ENCODE assay signal across 20 cellular contexts in the genomic region with DNA sequence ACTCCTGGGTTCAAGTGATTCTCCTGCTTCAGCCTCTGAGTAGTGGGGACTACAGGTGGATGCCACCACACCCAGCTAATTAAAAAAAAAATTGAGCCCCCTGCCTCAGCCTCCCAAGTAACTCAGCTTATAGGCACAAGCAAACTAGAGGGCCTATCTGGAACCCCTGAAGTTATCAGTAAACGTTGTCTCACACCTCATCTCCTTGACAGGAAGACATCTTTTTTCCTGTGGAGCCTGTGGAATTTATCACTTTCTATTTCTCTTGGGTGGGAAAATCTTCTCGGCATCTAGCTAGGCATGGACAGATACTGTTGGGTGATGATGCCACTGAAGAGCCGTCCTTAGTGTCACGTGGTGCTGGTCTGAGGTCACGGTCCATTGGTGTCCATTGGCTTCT.
DNase-seq lines count a peak whose midpoint lies in the region; ATAC-seq, FAIRE-seq and TF ChIP-seq lines count a peak whose summit lies in the region.
"Had no signal": no experiment of that assay in that cellular context is flagged by ENCODE, and none has a peak within 500 bp of the region (broad histone marks: within the 10 kb centered on the region; RNA-seq: fewer than 3 reads in every experiment).

No MANE protein-coding gene starts in this region.

- no peaks in the 10 kb centered on the region for H3K27me3 Mint-ChIP-seq in HFFc6 (ENCODE audit: insufficient read depth)
- H3K27me3 Mint-ChIP-seq in effector memory CD8-positive, alpha-beta T cell = peaks cover 30 to 39% of the 10 kb centered on the region in 2 donors

- H3K4me2 ChIP-seq in HepG2 (ENCODE audit: low read depth, low read length) = no peak overlapping the region

- TF ChIP-seq CTCF in HepG2 (CRISPR knock-in tag; IDR thresholded peaks at IDR 0.05) = no peak
- TF ChIP-seq CTCF in right lobe of liver (IDR thresholded peaks at IDR 0.05) = no peak
- no peak for TF ChIP-seq CTCF in HFFc6 (IDR thresholded peaks at IDR 0.05)
- TF ChIP-seq CTCF in GM13976 (IDR thresholded peaks at IDR 0.05; ENCODE audit: borderline replicate concordance, control extremely low read depth, extremely low read depth, insufficient read depth, missing control alignments) = no peak

- POLR2A ChIA-PET in HepG2 (lab: Yijun Ruan, JAX) = no interaction called here

- TF ChIP-seq POLR2A in HepG2 (IDR thresholded peaks at IDR 0.05; ENCODE audit: insufficient read depth in 1 of 2, low read depth in 2 of 2, low read length in 2 of 2) (no peak), right lobe of liver (IDR thresholded peaks at IDR 0.05) (no peak)

- H3K27ac ChIP-seq in HepG2 (ENCODE audit: extremely low read length, insufficient read depth, low read length) (no peak overlapping the region), right lobe of liver (no peak overlapping the region), mesodermal cell (ENCODE audit: low read depth, low read length, severe bottlenecking) (peak overlapping the region; percentile 8)
- H3K27ac ChIP-seq: HL-60 had no signal

- H2AFZ ChIP-seq in HepG2 (ENCODE audit: low read length) = no peak overlapping the region

- intact Hi-C loops in HepG2 (cut with micrococcal nuclease; ENCODE audit: unreplicated experiment) (no loop called here), right lobe of liver (cut with DNase I) (no loop called here)

- H3K9ac ChIP-seq in HepG2 (ENCODE audit: insufficient read depth, low read depth, low read length) = no peak overlapping the region

- peak overlapping the region; percentile 89 for H3K27ac Mint-ChIP-seq in HFFc6
- no peak overlapping the region for H3K27ac Mint-ChIP-seq in effector memory CD8-positive, alpha-beta T cell
- H3K27ac Mint-ChIP-seq: CD4-positive, alpha-beta T cell; IgD-negative memory B cell had no signal

- no peak for TF ChIP-seq RAD21 in HepG2 (CRISPR knock-in tag; IDR thresholded peaks at IDR 0.05)

- no peak for ATAC-seq in HepG2
- ATAC-seq in right lobe of liver = no peak
- no peak for ATAC-seq in HG02840 (IDR thresholded peaks at IDR 0.05; ENCODE audit: low FRiP score, unreplicated experiment)
- no peak for ATAC-seq in effector memory CD8-positive, alpha-beta T cell (replicated peaks)

- no peak overlapping the region for H3K4me3 ChIP-seq in HepG2 (replicated peaks in 1 of 3; ENCODE audit: insufficient read depth in 1 of 3, low read depth in 2 of 3, low read length in 3 of 3)
- no peak overlapping the region for H3K4me3 ChIP-seq in right lobe of liver
- H3K4me3 ChIP-seq in mesodermal cell (ENCODE audit: extremely low read depth, insufficient read depth, low read length, poor library complexity, severe bottlenecking) = no peak overlapping the region

- no peak for DNase-seq in HepG2 (ENCODE audit: low spot score)
- no peak for DNase-seq in right lobe of liver
- DNase-seq in HFFc6 = no peak
- no peak for DNase-seq in effector memory CD8-positive, alpha-beta T cell
- DNase-seq in GM13976 (ENCODE audit: low spot score) = no peak
- DNase-seq: BE2C; C1 segment of cervical spinal cord; Caco-2; CD4-positive, alpha-beta T cell; DMS153; DMS79; GDM1; Karpas-422; KBM-7 had no signal

- H3K9me3 Mint-ChIP-seq in HFFc6 = 0 out of 2 replicates have a peak, but pooled peaks cover 3% of the 10 kb centered on the region
- H3K9me3 Mint-ChIP-seq in effector memory CD8-positive, alpha-beta T cell = no peaks in the 10 kb centered on the region
- H3K9me3 Mint-ChIP-seq: CD4-positive, alpha-beta T cell; IgD-negative memory B cell had no signal

- in situ Hi-C loops in HepG2 (cut with HindIII; ENCODE audit: extremely low pct_ligation_motif_present, low pct_unique_long_range_greater_than_20kb) (no loop called here), GM13976 (cut with MboI; ENCODE audit: low sequenced_read_pairs, unreplicated experiment) (no loop called here)

- TF ChIP-seq EP300 in HepG2 (IDR thresholded peaks at IDR 0.05; ENCODE audit: low read depth in 2 of 2, low read length in 2 of 2) (no peak), HepG2 (CRISPR knock-in tag; IDR thresholded peaks at IDR 0.05; ENCODE audit: borderline replicate concordance) (no peak)

- H3K4me1 ChIP-seq in HepG2 (ENCODE audit: insufficient read depth, low read length) = no peaks in the 10 kb centered on the region
- peaks cover 0 to 34% (median 9%) of the 10 kb centered on the region in 4 donors for H3K4me1 ChIP-seq in right lobe of liver
- H3K4me1 ChIP-seq in mesodermal cell (ENCODE audit: control insufficient read depth, insufficient read depth, low read length, poor library complexity, severe bottlenecking) = peaks cover 49% of the 10 kb centered on the region
- H3K4me1 ChIP-seq: Caco-2 had no signal

- H3K4me3 Mint-ChIP-seq in HFFc6 = peak overlapping the region; percentile 65
- H3K4me3 Mint-ChIP-seq in effector memory CD8-positive, alpha-beta T cell = no peak overlapping the region
- H3K4me3 Mint-ChIP-seq: CD4-positive, alpha-beta T cell; IgD-negative memory B cell had no signal

- peaks cover 90% of the 10 kb centered on the region for H3K4me1 Mint-ChIP-seq in HFFc6 (ENCODE audit: low read depth)
- no peaks in the 10 kb centered on the region for H3K4me1 Mint-ChIP-seq in effector memory CD8-positive, alpha-beta T cell (ENCODE audit: low read depth in 2 of 2)

- no peak for FAIRE-seq in HepG2 (lab: Jason Lieb, UNC)
- FAIRE-seq: GM19239, H54 had no signal

- H3K27me3 ChIP-seq in HepG2 (ENCODE audit: control insufficient read depth in 1 of 2, insufficient read depth in 2 of 2, low read length in 2 of 2) = peaks cover 0 to 3% of the 10 kb centered on the region in 2 experiments; a peak in 1 of 5 replicates
- no peaks in the 10 kb centered on the region for H3K27me3 ChIP-seq in right lobe of liver
- H3K27me3 ChIP-seq: BE2C had no signal

- no TSS peak for BruUV-seq in HepG2 (replicated peaks; lab: Mats Ljungman, UMichigan)

- H3K79me2 ChIP-seq in HepG2 (ENCODE audit: insufficient read depth, low read length) = no peaks in the 10 kb centered on the region

- no peaks in the 10 kb centered on the region for H3K9me3 ChIP-seq in HepG2 (ENCODE audit: low read length)
- H3K9me3 ChIP-seq in right lobe of liver = no peaks in the 10 kb centered on the region
- H3K9me3 ChIP-seq in mesodermal cell (ENCODE audit: control insufficient read depth, low read length) = no peaks in the 10 kb centered on the region
- H3K9me3 ChIP-seq: BE2C, Caco-2 had no signal

- H4K20me1 ChIP-seq in HepG2 (ENCODE audit: insufficient read depth, low read length) = no peaks in the 10 kb centered on the region

- 22% methylated on average over 5 of the region's 5 CpGs for WGBS in HepG2 (ENCODE audit: low lambda C conversion rate)
- WGBS in right lobe of liver (ENCODE audit: insufficient coverage, low coverage, low lambda C conversion rate, missing lambda C conversion rate) = 83% methylated on average over 5 of the region's 5 CpGs
- WGBS in mesodermal cell (ENCODE audit: insufficient coverage in 2 of 2), 2 experiments = 83 to 100% methylated on average over 3 to 4 of the region's 5 CpGs

- H3K36me3 Mint-ChIP-seq in HFFc6 (ENCODE audit: low read depth) = peaks cover 35% of the 10 kb centered on the region
- no peaks in the 10 kb centered on the region for H3K36me3 Mint-ChIP-seq in effector memory CD8-positive, alpha-beta T cell (ENCODE audit: insufficient read depth)
- H3K36me3 Mint-ChIP-seq: IgD-negative memory B cell had no signal

- CTCF ChIA-PET in HepG2 (lab: Yijun Ruan, JAX; ENCODE audit: low intra/inter-chr PET ratio, low total read pairs) = no interaction called here

- H3K36me3 ChIP-seq in HepG2 (replicated peaks in 1 of 2; ENCODE audit: control insufficient read depth in 1 of 2, insufficient read depth in 2 of 2, low read length in 2 of 2) = no peaks in the 10 kb centered on the region
- no peaks in the 10 kb centered on the region for H3K36me3 ChIP-seq in right lobe of liver
- peaks cover 11% of the 10 kb centered on the region for H3K36me3 ChIP-seq in mesodermal cell (ENCODE audit: control insufficient read depth, insufficient read depth, low read length)

TF ChIP-seq in HepG2, 621 proteins besides CTCF, POLR2A, EP300 and RAD21:
- TF ChIP-seq SMARCC2 (IDR thresholded peaks at IDR 0.05) = no peak
- TF ChIP-seq, protein P1, sequence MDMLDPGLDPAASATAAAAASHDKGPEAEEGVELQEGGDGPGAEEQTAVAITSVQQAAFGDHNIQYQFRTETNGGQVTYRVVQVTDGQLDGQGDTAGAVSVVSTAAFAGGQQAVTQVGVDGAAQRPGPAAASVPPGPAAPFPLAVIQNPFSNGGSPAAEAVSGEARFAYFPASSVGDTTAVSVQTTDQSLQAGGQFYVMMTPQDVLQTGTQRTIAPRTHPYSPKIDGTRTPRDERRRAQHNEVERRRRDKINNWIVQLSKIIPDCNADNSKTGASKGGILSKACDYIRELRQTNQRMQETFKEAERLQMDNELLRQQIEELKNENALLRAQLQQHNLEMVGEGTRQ (IDR thresholded peaks at IDR 0.05; ENCODE audit: low read depth, low read length) = 0 out of 2 replicates have a peak, but pooled peaks have one; percentile 5
- TF ChIP-seq, protein P1 (CRISPR knock-in tag; IDR thresholded peaks at IDR 0.05; ENCODE audit: borderline replicate concordance) = no peak
- TF ChIP-seq MZF1 (CRISPR knock-in tag; IDR thresholded peaks at IDR 0.05; ENCODE audit: borderline replicate concordance) = no peak
- no peak for TF ChIP-seq TEAD3 (CRISPR knock-in tag; optimal IDR thresholded peaks at IDR 0.05; ENCODE audit: borderline replicate concordance)
- no peak for TF ChIP-seq KLF16 (CRISPR knock-in tag; IDR thresholded peaks at IDR 0.05)
